1 cellular context compared by ENCODE assay signal in genomic region chr10:3066317-3066931, GRCh38.
TF ChIP-seq lines count a peak whose summit lies in the region.

No MANE protein-coding gene starts in this region.

TF ChIP-seq in H1, 55 proteins besides CTCF, POLR2A, EP300 and RAD21 (continued from another document):
- no peak for TF ChIP-seq HDAC6 (IDR thresholded peaks at IDR 0.05; ENCODE audit: low read depth, low read length)
- peak; percentile 26 for TF ChIP-seq EZH2 (IDR thresholded peaks at IDR 0.05; ENCODE audit: low read depth, low read length, severe bottlenecking)
- no peak for TF ChIP-seq FOSL1 (IDR thresholded peaks at IDR 0.05; ENCODE audit: insufficient read depth, low read depth, low read length)
- TF ChIP-seq CHD2 (IDR thresholded peaks at IDR 0.05; ENCODE audit: low read length): no peak
- TF ChIP-seq TCF12 (IDR thresholded peaks at IDR 0.05; ENCODE audit: low read depth, low read length): no peak
- no peak for TF ChIP-seq JUND (IDR thresholded peaks at IDR 0.05; ENCODE audit: low read length)
- 0 out of 2 replicates have a peak, but pooled peaks have one; percentile 35 for TF ChIP-seq E2F6 (IDR thresholded peaks at IDR 0.05)
- TF ChIP-seq ASH2L (IDR thresholded peaks at IDR 0.05; ENCODE audit: low read length): peak; percentile 42
- peak; percentile 38; the same call in 1 of the 2 replicates for TF ChIP-seq BACH1 (IDR thresholded peaks at IDR 0.05; ENCODE audit: low read length)
